In genomic region chr5:103562084-103562452, GRCh38 we compare ENCODE assay signal across 8 cellular contexts. TPM values are rescaled to one million over a fixed set of nuclear protein-coding genes. Genes with fewer than 3 reads are reported as not detected.
A peak's percentile ranks its signal among the peaks of the same experiment; 100 is the strongest.
DNase-seq lines count a peak whose midpoint lies in the region; ATAC-seq, FAIRE-seq and TF ChIP-seq lines count a peak whose summit lies in the region.

No MANE protein-coding gene starts in this region.

- H3K9me3 Mint-ChIP-seq in CD4-positive, CD25-positive, alpha-beta regulatory T cell = peaks cover 0 to 4% (median 0%) of the 10 kb centered on the region in 7 donors

- H3K36me3 ChIP-seq in CD4-positive, CD25-positive, alpha-beta regulatory T cell (ENCODE audit: control insufficient read depth, insufficient read depth, low read length) = no peaks in the 10 kb centered on the region
- no peaks in the 10 kb centered on the region for H3K36me3 ChIP-seq in mucosa of stomach (ENCODE audit: control insufficient read depth, insufficient read depth, low read length)

- H3K4me3 ChIP-seq in CD4-positive, CD25-positive, alpha-beta regulatory T cell (ENCODE audit: low read depth, low read length) = peak overlapping the region; percentile 70
- peak overlapping the region; percentile 90 for H3K4me3 ChIP-seq in choroid plexus epithelial cell (ENCODE audit: low read depth, low read length)
- H3K4me3 ChIP-seq in mucosa of stomach (ENCODE audit: low read length) = peak overlapping the region; percentile 88

- H3K27me3 ChIP-seq in CD4-positive, CD25-positive, alpha-beta regulatory T cell (ENCODE audit: control insufficient read depth, insufficient read depth, low read length) = no peaks in the 10 kb centered on the region
- no peaks in the 10 kb centered on the region for H3K27me3 ChIP-seq in mucosa of stomach (ENCODE audit: control insufficient read depth, insufficient read depth, low read length)

- H3K4me1 ChIP-seq in CD4-positive, CD25-positive, alpha-beta regulatory T cell (ENCODE audit: control insufficient read depth, insufficient read depth, low read length, poor library complexity, severe bottlenecking) = no peaks in the 10 kb centered on the region
- peaks cover 3% of the 10 kb centered on the region for H3K4me1 ChIP-seq in mucosa of stomach (ENCODE audit: control insufficient read depth, insufficient read depth, low read length)

- H3K4me1 Mint-ChIP-seq in CD4-positive, CD25-positive, alpha-beta regulatory T cell = peaks cover 0 to 22% (median 4%) of the 10 kb centered on the region in 4 donors

- no peaks in the 10 kb centered on the region for H3K9me3 ChIP-seq in CD4-positive, CD25-positive, alpha-beta regulatory T cell (ENCODE audit: control insufficient read depth in 2 of 2, low read length in 2 of 2)
- no peaks in the 10 kb centered on the region for H3K9me3 ChIP-seq in mucosa of stomach (ENCODE audit: control insufficient read depth, low read length)

- H3K4me3 Mint-ChIP-seq in CD4-positive, CD25-positive, alpha-beta regulatory T cell = peak overlapping the region; percentile 83 to 93 (median 91)

- peak in 1 of 3 donors; percentile 3 for DNase-seq in CD4-positive, CD25-positive, alpha-beta regulatory T cell
- peak; percentile 0 for DNase-seq in HTR-8/SVneo (ENCODE audit: insufficient read length, low spot score)
- no peak for DNase-seq in choroid plexus epithelial cell (ENCODE audit: low read depth)
- DNase-seq in iPS-NIHi7 (ENCODE audit: extremely low spot score) = no peak
- DNase-seq in NCI-H510A (lab: John Stamatoyannopoulos, UW) = no peak
- no peak for DNase-seq in GDM1 (lab: John Stamatoyannopoulos, UW)

- H3K27me3 Mint-ChIP-seq in CD4-positive, CD25-positive, alpha-beta regulatory T cell = peaks cover 4% of the 10 kb centered on the region

- H3K27ac ChIP-seq in CD4-positive, CD25-positive, alpha-beta regulatory T cell (ENCODE audit: insufficient read depth, low read length, poor library complexity, severe bottlenecking) = no peak overlapping the region

- H3K36me3 Mint-ChIP-seq in CD4-positive, CD25-positive, alpha-beta regulatory T cell = no peaks in the 10 kb centered on the region

- peak overlapping the region; percentile 98 for H3K9ac ChIP-seq in mucosa of stomach (ENCODE audit: low read length)

- no peak for FAIRE-seq in HTR-8/SVneo (lab: Jason Lieb, UNC)

- peak overlapping the region; percentile 84 to 96 (median 87) for H3K27ac Mint-ChIP-seq in CD4-positive, CD25-positive, alpha-beta regulatory T cell

- peak in 1 of 2 donors; percentile 25 for ATAC-seq in CD4-positive, CD25-positive, alpha-beta regulatory T cell (ENCODE audit: low read depth in 2 of 2)
- ATAC-seq in GM21381 (IDR thresholded peaks at IDR 0.05; ENCODE audit: unreplicated experiment) = peak; percentile 37

- no peak for TF ChIP-seq CTCF in choroid plexus epithelial cell (conservative IDR thresholded peaks at IDR 0.05; ENCODE audit: low read depth, low read length)

RNA-seq across cellular contexts. Expression of gene NUDT12, which starts 0.5 kb away (rescaled TPM):
- total RNA-seq in CD4-positive, CD25-positive, alpha-beta regulatory T cell = not detected
- 1 to 10 TPM in 1 of 4 donors, under 1 TPM in 2, not detected in 1; 0.08 to 1.6 (median 0.34) TPM for polyA plus RNA-seq in CD4-positive, CD25-positive, alpha-beta regulatory T cell
